8 cellular contexts compared by ENCODE assay signal in genomic region chr16:81457326-81458133, GRCh38. TPM values are rescaled to one million over a fixed set of nuclear protein-coding genes. Genes with fewer than 3 reads are reported as not detected.
DNase-seq lines count a peak whose midpoint lies in the region; ATAC-seq and TF ChIP-seq lines count a peak whose summit lies in the region.

No MANE protein-coding gene starts in this region.

- DNase-seq in Daoy (ENCODE audit: low read depth) = peak; percentile 72
- no peak for DNase-seq in NT2/D1 (ENCODE audit: low read depth, low spot score)
- DNase-seq in endothelial cell (ENCODE audit: low spot score) = no peak
- no peak for DNase-seq in naive thymus-derived CD4-positive, alpha-beta T cell
- DNase-seq in effector CD4-positive, alpha-beta T cell = no peak
- no peak for DNase-seq in stimulated activated CD4-positive, alpha-beta T cell treated with anti-CD3 and anti-CD28 coated beads, Interleukin-4, amount 100 ng/mL, for 1 hour
- no peak for DNase-seq in tibial artery
- no peak for DNase-seq in NCI-H510A (lab: John Stamatoyannopoulos, UW)

- no peaks in the 10 kb centered on the region for H3K9me3 Mint-ChIP-seq in endothelial cell (ENCODE audit: unreplicated experiment)
- H3K9me3 Mint-ChIP-seq in naive thymus-derived CD4-positive, alpha-beta T cell = no peaks in the 10 kb centered on the region

- H3K27ac ChIP-seq in naive thymus-derived CD4-positive, alpha-beta T cell (ENCODE audit: low read depth, low read length) = no peak overlapping the region
- no peak overlapping the region for H3K27ac ChIP-seq in tibial artery

- intact Hi-C loops in naive thymus-derived CD4-positive, alpha-beta T cell (cut with micrococcal nuclease) = no loop called here
- intact Hi-C loops in tibial artery (cut with DNase I; ENCODE audit: low total_unique reads) = no loop called here

- H3K27me3 Mint-ChIP-seq in endothelial cell (ENCODE audit: unreplicated experiment) = peaks cover 7% of the 10 kb centered on the region
- H3K27me3 Mint-ChIP-seq in naive thymus-derived CD4-positive, alpha-beta T cell = no peaks in the 10 kb centered on the region

- peak overlapping the region; percentile 42 for H3K4me3 Mint-ChIP-seq in endothelial cell (ENCODE audit: unreplicated experiment)
- peak overlapping the region in 1 of 10 donors; percentile 9 for H3K4me3 Mint-ChIP-seq in naive thymus-derived CD4-positive, alpha-beta T cell

- peak overlapping the region; percentile 6 for H3K9ac ChIP-seq in NT2/D1 (ENCODE audit: insufficient read length, low read depth)

- CTCF ChIA-PET in naive thymus-derived CD4-positive, alpha-beta T cell (lab: Charles Lee) = interaction anchor here (1.7 kb wide), 1 partner anchor 8 kb away, joined by 3 read pairs; no protein-coding TSS in a partner anchor

- POLR2A ChIA-PET in naive thymus-derived CD4-positive, alpha-beta T cell (lab: Charles Lee) = no interaction called here

- peak overlapping the region; percentile 3 for H3K27ac Mint-ChIP-seq in endothelial cell (ENCODE audit: unreplicated experiment)
- H3K27ac Mint-ChIP-seq in naive thymus-derived CD4-positive, alpha-beta T cell = peak overlapping the region in 6 of 9 donors; percentile 10 to 53 (median 46)

- H3K36me3 Mint-ChIP-seq in endothelial cell (ENCODE audit: low read depth, unreplicated experiment) = peaks cover 28% of the 10 kb centered on the region
- H3K36me3 Mint-ChIP-seq in naive thymus-derived CD4-positive, alpha-beta T cell = peaks cover 5 to 30% (median 24%) of the 10 kb centered on the region in 5 donors

- H3K4me1 Mint-ChIP-seq in endothelial cell (ENCODE audit: unreplicated experiment) = peaks cover 60% of the 10 kb centered on the region
- H3K4me1 Mint-ChIP-seq in naive thymus-derived CD4-positive, alpha-beta T cell = peaks cover 44 to 77% (median 56%) of the 10 kb centered on the region in 7 donors

- peak; percentile 64 for ATAC-seq in naive thymus-derived CD4-positive, alpha-beta T cell

- H3K4me3 ChIP-seq in NT2/D1 (ENCODE audit: insufficient read length, low read depth) (no peak overlapping the region), tibial artery (no peak overlapping the region)
- no peak overlapping the region for H3K4me3 ChIP-seq in naive thymus-derived CD4-positive, alpha-beta T cell (ENCODE audit: low read length)

- H3K36me3 ChIP-seq in NT2/D1 (ENCODE audit: insufficient read depth, insufficient read length, low read length) (peaks cover 76% of the 10 kb centered on the region), tibial artery (peaks cover 0 to 7% (median 0%) of the 10 kb centered on the region in 3 donors)
- H3K36me3 ChIP-seq in naive thymus-derived CD4-positive, alpha-beta T cell (ENCODE audit: control insufficient read depth in 2 of 3, insufficient read depth in 3 of 3, low read length in 3 of 3) = peaks cover 0 to 19% (median 0%) of the 10 kb centered on the region in 3 experiments

- TF ChIP-seq CTCF in endothelial cell (IDR thresholded peaks at IDR 0.05; ENCODE audit: unreplicated experiment) (no peak), tibial artery (IDR thresholded peaks at IDR 0.05) (no peak)

- H3K27me3 ChIP-seq in NT2/D1 (ENCODE audit: insufficient read depth, insufficient read length) = no peaks in the 10 kb centered on the region
- no peaks in the 10 kb centered on the region for H3K27me3 ChIP-seq in naive thymus-derived CD4-positive, alpha-beta T cell (ENCODE audit: control insufficient read depth in 2 of 2, insufficient read depth in 2 of 2, low read length in 2 of 2)
- H3K27me3 ChIP-seq in tibial artery = no peaks in the 10 kb centered on the region

- H3K4me1 ChIP-seq in NT2/D1 (ENCODE audit: insufficient read depth, insufficient read length) (peaks cover 54% of the 10 kb centered on the region), tibial artery (no peaks in the 10 kb centered on the region)
- H3K4me1 ChIP-seq in naive thymus-derived CD4-positive, alpha-beta T cell (ENCODE audit: control insufficient read depth in 2 of 2, insufficient read depth in 2 of 2, low read length in 2 of 2) = no peaks in the 10 kb centered on the region

- no peaks in the 10 kb centered on the region for H3K9me3 ChIP-seq in NT2/D1 (ENCODE audit: insufficient read depth, low read length)
- H3K9me3 ChIP-seq in naive thymus-derived CD4-positive, alpha-beta T cell (ENCODE audit: control insufficient read depth in 2 of 3, low read length in 3 of 3) = no peaks in the 10 kb centered on the region
- no peaks in the 10 kb centered on the region for H3K9me3 ChIP-seq in tibial artery

RNA-seq across cellular contexts. Expression of gene CMIP, which starts 12.9 kb away (rescaled TPM):
- total RNA-seq in Daoy (2014; rRNA removed; shearing (Covaris generic)) = 5.6 and 6.9 TPM in 2 replicates
- 98.9 TPM for total RNA-seq in endothelial cell (ENCODE audit: unreplicated experiment)
- total RNA-seq in naive thymus-derived CD4-positive, alpha-beta T cell = 10 to 100 TPM; 28.9 to 75.4 (median 38.2) TPM
- under 1 TPM; 0.66 to 0.92 TPM for polyA plus RNA-seq in naive thymus-derived CD4-positive, alpha-beta T cell
